Comparison of ENCODE assay signal across 8 cellular contexts in genomic region chr7:139714163-139714901, GRCh38.
A peak's percentile ranks its signal among the peaks of the same experiment; 100 is the strongest.
DNase-seq lines count a peak whose midpoint lies in the region; ATAC-seq and TF ChIP-seq lines count a peak whose summit lies in the region.

No MANE protein-coding gene starts in this region.

- peaks cover 26% of the 10 kb centered on the region for H3K36me3 Mint-ChIP-seq in activated naive CD8-positive, alpha-beta T cell treated with anti-CD3 and anti-CD28 coated beads, Interleukin-2, amount 50 U/mL, for 24 hours (ENCODE audit: low read depth)

- TF ChIP-seq POLR2A in GM19099 (IDR thresholded peaks at IDR 0.05; ENCODE audit: extremely low read depth, insufficient read length, low read depth) (peak; percentile 50), gastrocnemius medialis (IDR thresholded peaks at IDR 0.05) (peak in 1 of 2 donors; percentile 42)

- intact Hi-C loops in gastrocnemius medialis (cut with DNase I; ENCODE audit: low total_unique reads) = no loop called here

- peak; percentile 74 for DNase-seq in dermis blood vessel endothelial cell
- DNase-seq in gastrocnemius medialis = peak in 1 of 2 donors; percentile 41
- DNase-seq in activated naive CD8-positive, alpha-beta T cell treated with anti-CD3 and anti-CD28 coated beads, Interleukin-2, amount 50 U/mL, for 24 hours = no peak
- DNase-seq in NCI-H226 = no peak
- DNase-seq in NCI-H446 treated with DMSO at 0.1 percent for 48 hours (lab: John Stamatoyannopoulos, UW) = no peak
- no peak for DNase-seq in RPMI8226

- H3K27me3 Mint-ChIP-seq in activated naive CD8-positive, alpha-beta T cell treated with anti-CD3 and anti-CD28 coated beads, Interleukin-2, amount 50 U/mL, for 24 hours = no peaks in the 10 kb centered on the region

- no peaks in the 10 kb centered on the region for H3K9me3 Mint-ChIP-seq in activated naive CD8-positive, alpha-beta T cell treated with anti-CD3 and anti-CD28 coated beads, Interleukin-2, amount 50 U/mL, for 24 hours

- peaks cover 5% of the 10 kb centered on the region for H3K4me1 Mint-ChIP-seq in activated naive CD8-positive, alpha-beta T cell treated with anti-CD3 and anti-CD28 coated beads, Interleukin-2, amount 50 U/mL, for 24 hours

- H3K4me1 ChIP-seq in gastrocnemius medialis = peaks cover 14 to 37% of the 10 kb centered on the region in 2 donors

- peak overlapping the region; percentile 76 to 86 (median 82) for H3K27ac ChIP-seq in gastrocnemius medialis

- no peaks in the 10 kb centered on the region for H3K9me3 ChIP-seq in gastrocnemius medialis

- H3K4me3 Mint-ChIP-seq in activated naive CD8-positive, alpha-beta T cell treated with anti-CD3 and anti-CD28 coated beads, Interleukin-2, amount 50 U/mL, for 24 hours = no peak overlapping the region

- H3K27ac Mint-ChIP-seq in activated naive CD8-positive, alpha-beta T cell treated with anti-CD3 and anti-CD28 coated beads, Interleukin-2, amount 50 U/mL, for 24 hours = no peak overlapping the region

- no peaks in the 10 kb centered on the region for H3K27me3 ChIP-seq in gastrocnemius medialis

- no peak overlapping the region for H3K4me3 ChIP-seq in gastrocnemius medialis

- TF ChIP-seq CTCF in gastrocnemius medialis (IDR thresholded peaks at IDR 0.05 in 4 of 5, conservative IDR thresholded peaks at IDR 0.05 in 1 of 5) = no peak

- H3K36me3 ChIP-seq in gastrocnemius medialis = peaks cover 0 to 23% of the 10 kb centered on the region in 2 donors

- ATAC-seq in HG02943 (IDR thresholded peaks at IDR 0.05; ENCODE audit: low read depth, unreplicated experiment) (peak; percentile 96), gastrocnemius medialis (peak; percentile 57)
- ATAC-seq in activated naive CD8-positive, alpha-beta T cell treated with anti-CD3 and anti-CD28 coated beads, Interleukin-2, amount 50 U/mL, for 24 hours = no peak

- in situ Hi-C loops in gastrocnemius medialis (cut with MboI; ENCODE audit: low sequenced_read_pairs in 4 of 4) = no loop called here
